ENCODE assay signal across 26 cellular contexts in genomic region chr10:133075346-133076137, GRCh38. TPM values are rescaled to one million over a fixed set of nuclear protein-coding genes. Genes with fewer than 3 reads are reported as not detected.
DNase-seq lines count a peak whose midpoint lies in the region; ATAC-seq, FAIRE-seq and TF ChIP-seq lines count a peak whose summit lies in the region.
"Had no signal": no experiment of that assay in that cellular context is flagged by ENCODE, and none has a peak within 500 bp of the region (broad histone marks: within the 10 kb centered on the region; RNA-seq: fewer than 3 reads in every experiment).

No MANE protein-coding gene starts in this region.

- H2BK12ac ChIP-seq in neuronal stem cell (ENCODE audit: low read length) = peak overlapping the region; percentile 58

- CTCF ChIA-PET in HepG2 (lab: Yijun Ruan, JAX; ENCODE audit: low intra/inter-chr PET ratio, low total read pairs) = no interaction called here
- CTCF ChIA-PET in K562 (lab: Yijun Ruan, JAX; ENCODE audit: low intra/inter-chr PET ratio) = no interaction called here
- CTCF ChIA-PET in CD4-positive, alpha-beta T cell (lab: Charles Lee) = no interaction called here
- CTCF ChIA-PET in naive thymus-derived CD4-positive, alpha-beta T cell (lab: Charles Lee) = no interaction called here

- H4K91ac ChIP-seq in neuronal stem cell (ENCODE audit: low read depth, low read length, poor library complexity) = no peak overlapping the region

- H3K9me3 ChIP-seq in HepG2 (ENCODE audit: low read length) (no peaks in the 10 kb centered on the region), right lobe of liver (no peaks in the 10 kb centered on the region), K562 (replicated peaks; ENCODE audit: control insufficient read depth, insufficient read depth, low read depth, low read length) (no peaks in the 10 kb centered on the region), neuronal stem cell (replicated peaks in 1 of 2; ENCODE audit: control insufficient read depth in 2 of 2, insufficient read depth in 1 of 2, low read depth in 1 of 2, low read length in 2 of 2) (peaks cover 0 to 2% of the 10 kb centered on the region in 2 donors)
- H3K9me3 ChIP-seq in CD4-positive, alpha-beta T cell (ENCODE audit: control insufficient read depth, low read length) = no peaks in the 10 kb centered on the region
- no peaks in the 10 kb centered on the region for H3K9me3 ChIP-seq in naive thymus-derived CD4-positive, alpha-beta T cell (ENCODE audit: control insufficient read depth in 2 of 3, low read length in 3 of 3)
- H3K9me3 ChIP-seq: BE2C, HAP-1 had no signal

- POLR2A ChIA-PET in HepG2 (lab: Yijun Ruan, JAX) (no interaction called here), K562 (lab: Yijun Ruan, JAX) (no interaction called here)
- POLR2A ChIA-PET in CD4-positive, alpha-beta T cell (lab: Charles Lee) = no interaction called here
- POLR2A ChIA-PET in naive thymus-derived CD4-positive, alpha-beta T cell (lab: Charles Lee) = no interaction called here

- TF ChIP-seq RAD21 in HepG2 (CRISPR knock-in tag; IDR thresholded peaks at IDR 0.05) = no peak
- no peak for TF ChIP-seq RAD21 in K562 (CRISPR knock-in tag; conservative IDR thresholded peaks at IDR 0.05 in 1 of 2, IDR thresholded peaks at IDR 0.05 in 1 of 2)

- peak overlapping the region; percentile 81 for H2AK5ac ChIP-seq in neuronal stem cell (ENCODE audit: low read depth, low read length)

- H3K23ac ChIP-seq in neuronal stem cell (ENCODE audit: low read depth, low read length, poor library complexity) = peak overlapping the region; percentile 89

- in situ Hi-C loops in HepG2 (cut with HindIII; ENCODE audit: extremely low pct_ligation_motif_present, low pct_unique_long_range_greater_than_20kb) (no loop called here), K562 (cut with MboI) (no loop called here)

- H3K27ac ChIP-seq in HepG2 (ENCODE audit: extremely low read length, insufficient read depth, low read length) (no peak overlapping the region), right lobe of liver (no peak overlapping the region), K562 (ENCODE audit: extremely low read depth, low read depth, low read length) (no peak overlapping the region), neuronal stem cell (replicated peaks; ENCODE audit: low read length) (no peak overlapping the region)
- H3K27ac ChIP-seq in CD4-positive, alpha-beta T cell (ENCODE audit: low read depth, low read length) = no peak overlapping the region
- no peak overlapping the region for H3K27ac ChIP-seq in naive thymus-derived CD4-positive, alpha-beta T cell (ENCODE audit: low read depth, low read length)
- H3K27ac ChIP-seq: 22Rv1, C4-2B had no signal

- H3K4ac ChIP-seq in neuronal stem cell (ENCODE audit: low read length) = no peak overlapping the region

- H3K27me3 Mint-ChIP-seq in CD4-positive, alpha-beta T cell = no peaks in the 10 kb centered on the region
- peaks cover 0 to 16% (median 3%) of the 10 kb centered on the region in 5 donors for H3K27me3 Mint-ChIP-seq in naive thymus-derived CD4-positive, alpha-beta T cell
- H3K27me3 Mint-ChIP-seq: CD4-positive, CD25-positive, alpha-beta regulatory T cell had no signal

- H3K9me1 ChIP-seq in K562 (ENCODE audit: control insufficient read depth, insufficient read depth, low read length) = no peaks in the 10 kb centered on the region

- no peak for DNase-seq in HepG2 (ENCODE audit: low spot score)
- DNase-seq in right lobe of liver = no peak
- no peak for DNase-seq in K562 (ENCODE audit: extremely low read depth in 1 of 4, low spot score in 3 of 4)
- DNase-seq in neuronal stem cell (ENCODE audit: low spot score) = no peak
- no peak for DNase-seq in CD4-positive, alpha-beta T cell
- DNase-seq in naive thymus-derived CD4-positive, alpha-beta T cell = no peak
- DNase-seq in medulla oblongata (ENCODE audit: extremely low spot score) = no peak
- DNase-seq: ACHN; AML-193; BE2C; CD4-positive, CD25-positive, alpha-beta regulatory T cell; CD8-positive, alpha-beta memory T cell; DMS 273 treated with DMSO at 0.1 percent for 48 hours; DMS79; EL; GDM1; HFFc6 had no signal

- TF ChIP-seq CTCF in HepG2 (CRISPR knock-in tag; IDR thresholded peaks at IDR 0.05) = no peak
- no peak for TF ChIP-seq CTCF in right lobe of liver (IDR thresholded peaks at IDR 0.05)
- TF ChIP-seq CTCF in K562 (IDR thresholded peaks at IDR 0.05 in 2 of 3, conservative IDR thresholded peaks at IDR 0.05 in 1 of 3; ENCODE audit: insufficient read depth in 2 of 3, low read depth in 1 of 3, low read length in 3 of 3) = no peak
- TF ChIP-seq CTCF in CD4-positive, alpha-beta T cell (IDR thresholded peaks at IDR 0.05) = no peak

- H3K4me1 Mint-ChIP-seq in CD4-positive, alpha-beta T cell (ENCODE audit: low read depth) = no peaks in the 10 kb centered on the region
- H3K4me1 Mint-ChIP-seq in naive thymus-derived CD4-positive, alpha-beta T cell = no peaks in the 10 kb centered on the region
- H3K4me1 Mint-ChIP-seq: CD4-positive, CD25-positive, alpha-beta regulatory T cell; CD8-positive, alpha-beta memory T cell had no signal

- H3K9me3 Mint-ChIP-seq in CD4-positive, alpha-beta T cell = no peaks in the 10 kb centered on the region
- H3K9me3 Mint-ChIP-seq in naive thymus-derived CD4-positive, alpha-beta T cell = peaks cover 0 to 2% (median 0%) of the 10 kb centered on the region in 11 donors
- H3K9me3 Mint-ChIP-seq: CD8-positive, alpha-beta memory T cell; GM23338 had no signal

- FAIRE-seq in HepG2 (lab: Jason Lieb, UNC) (no peak), K562 (lab: Jason Lieb, UNC) (no peak)
- FAIRE-seq: A204.1, D721Med, GM12878, GM19239, H54 had no signal

- H2BK15ac ChIP-seq in neuronal stem cell (ENCODE audit: low read length) = no peak overlapping the region

- H3K4me3 ChIP-seq in HepG2 (replicated peaks in 1 of 3; ENCODE audit: insufficient read depth in 1 of 3, low read depth in 2 of 3, low read length in 3 of 3) = no peak overlapping the region
- H3K4me3 ChIP-seq in right lobe of liver = no peak overlapping the region
- no peak overlapping the region for H3K4me3 ChIP-seq in K562
- peak overlapping the region in 1 of 2 donors; percentile 66 for H3K4me3 ChIP-seq in neuronal stem cell (ENCODE audit: low read length in 2 of 2)
- no peak overlapping the region for H3K4me3 ChIP-seq in naive thymus-derived CD4-positive, alpha-beta T cell (ENCODE audit: low read length)
- H3K4me3 ChIP-seq: GM12878, GM23338, HAP-1 had no signal

- no peak overlapping the region for H3K27ac Mint-ChIP-seq in CD4-positive, alpha-beta T cell
- H3K27ac Mint-ChIP-seq in naive thymus-derived CD4-positive, alpha-beta T cell = no peak overlapping the region
- H3K27ac Mint-ChIP-seq: CD4-positive, CD25-positive, alpha-beta regulatory T cell; CD8-positive, alpha-beta memory T cell; GM23338; HFFc6 had no signal

- H3K79me1 ChIP-seq in neuronal stem cell (ENCODE audit: low read depth, low read length) = peaks cover 2% of the 10 kb centered on the region

- peak overlapping the region; percentile 66 for H2BK5ac ChIP-seq in neuronal stem cell (ENCODE audit: low read length)

- ATAC-seq in HepG2 (no peak), right lobe of liver (no peak), K562 (no peak)
- ATAC-seq in CD4-positive, alpha-beta T cell (ENCODE audit: poor library complexity) = no peak
- no peak for ATAC-seq in naive thymus-derived CD4-positive, alpha-beta T cell
- ATAC-seq: GM12878, GM23338 had no signal

- peak overlapping the region; percentile 71 for H3K14ac ChIP-seq in neuronal stem cell (ENCODE audit: low read length)

- intact Hi-C loops in HepG2 (cut with micrococcal nuclease; ENCODE audit: unreplicated experiment) = no loop called here
- intact Hi-C loops in right lobe of liver (cut with DNase I) = no loop called here
- intact Hi-C loops in K562 (cut with micrococcal nuclease) = no loop called here
- intact Hi-C loops in CD4-positive, alpha-beta T cell (cut with DNase I, micrococcal nuclease) = no loop called here
- intact Hi-C loops in naive thymus-derived CD4-positive, alpha-beta T cell (cut with micrococcal nuclease) = no loop called here

- peaks cover 22 to 47% of the 10 kb centered on the region in 2 experiments for H3K27me3 ChIP-seq in HepG2 (ENCODE audit: control insufficient read depth in 1 of 2, insufficient read depth in 2 of 2, low read length in 2 of 2)
- no peaks in the 10 kb centered on the region for H3K27me3 ChIP-seq in right lobe of liver
- peaks cover 4 to 51% of the 10 kb centered on the region in 2 experiments; a peak in 3 of 5 replicates for H3K27me3 ChIP-seq in K562 (ENCODE audit: control insufficient read depth in 2 of 2, insufficient read depth in 2 of 2, low read length in 2 of 2)
- H3K27me3 ChIP-seq in neuronal stem cell (ENCODE audit: control insufficient read depth in 3 of 3, insufficient read depth in 3 of 3, low read depth in 1 of 3, low read length in 3 of 3) = peaks cover 0 to 7% (median 2%) of the 10 kb centered on the region in 3 experiments
- no peaks in the 10 kb centered on the region for H3K27me3 ChIP-seq in CD4-positive, alpha-beta T cell (ENCODE audit: control insufficient read depth, insufficient read depth, low read length)
- H3K27me3 ChIP-seq in naive thymus-derived CD4-positive, alpha-beta T cell (ENCODE audit: control insufficient read depth in 2 of 2, insufficient read depth in 2 of 2, low read length in 2 of 2) = no peaks in the 10 kb centered on the region
- H3K27me3 ChIP-seq: BE2C had no signal

- no peaks in the 10 kb centered on the region for H3K36me3 ChIP-seq in HepG2 (replicated peaks in 1 of 2; ENCODE audit: control insufficient read depth in 1 of 2, insufficient read depth in 2 of 2, low read length in 2 of 2)
- H3K36me3 ChIP-seq in right lobe of liver = no peaks in the 10 kb centered on the region
- H3K36me3 ChIP-seq in K562 (ENCODE audit: control insufficient read depth, insufficient read depth, low read length) = no peaks in the 10 kb centered on the region
- no peaks in the 10 kb centered on the region for H3K36me3 ChIP-seq in neuronal stem cell (replicated peaks in 1 of 2; ENCODE audit: control insufficient read depth in 2 of 2, insufficient read depth in 2 of 2, low read length in 2 of 2)
- H3K36me3 ChIP-seq in naive thymus-derived CD4-positive, alpha-beta T cell (ENCODE audit: control insufficient read depth in 2 of 3, insufficient read depth in 3 of 3, low read length in 3 of 3) = no peaks in the 10 kb centered on the region
- H3K36me3 ChIP-seq: BE2C, HAP-1 had no signal

- peak overlapping the region; percentile 85 for H3K18ac ChIP-seq in neuronal stem cell (ENCODE audit: low read length)

- H3K36me3 Mint-ChIP-seq in CD4-positive, alpha-beta T cell (ENCODE audit: low read depth) = no peaks in the 10 kb centered on the region
- H3K36me3 Mint-ChIP-seq in naive thymus-derived CD4-positive, alpha-beta T cell = no peaks in the 10 kb centered on the region
- H3K36me3 Mint-ChIP-seq: CD4-positive, CD25-positive, alpha-beta regulatory T cell; CD8-positive, alpha-beta memory T cell had no signal

- WGBS in HepG2 (ENCODE audit: low lambda C conversion rate) = 47% methylated on average over 9 of the region's 25 CpGs
- 43% methylated on average over 8 of the region's 25 CpGs for WGBS in right lobe of liver (ENCODE audit: insufficient coverage, low coverage, low lambda C conversion rate, missing lambda C conversion rate)
- 4% methylated on average over 21 of the region's 25 CpGs for WGBS in K562 (ENCODE audit: insufficient coverage, low coverage, missing lambda C conversion rate)
- no CpG with 5 or more reads among the region's 25 CpGs for WGBS in neuronal stem cell (ENCODE audit: extremely low coverage in 2 of 2, insufficient read length in 2 of 2, insufficient replicate concordance in 1 of 2), 2 donors

- H3K4me3 Mint-ChIP-seq in CD4-positive, alpha-beta T cell = no peak overlapping the region
- H3K4me3 Mint-ChIP-seq in naive thymus-derived CD4-positive, alpha-beta T cell = no peak overlapping the region
- H3K4me3 Mint-ChIP-seq: CD4-positive, CD25-positive, alpha-beta regulatory T cell; CD8-positive, alpha-beta memory T cell; GM23338; HFFc6 had no signal

- no TSS peak for BruUV-seq in HepG2 (replicated peaks; lab: Mats Ljungman, UMichigan)
- BruUV-seq in K562 (replicated peaks; lab: Mats Ljungman, UMichigan) = no TSS peak

- TF ChIP-seq POLR2A in HepG2 (IDR thresholded peaks at IDR 0.05; ENCODE audit: insufficient read depth in 1 of 2, low read depth in 2 of 2, low read length in 2 of 2) = no peak
- TF ChIP-seq POLR2A in right lobe of liver (IDR thresholded peaks at IDR 0.05) = no peak
- TF ChIP-seq POLR2A in K562 (conservative IDR thresholded peaks at IDR 0.05) = no peak

- H3K4me2 ChIP-seq in HepG2 (ENCODE audit: low read depth, low read length) (no peak overlapping the region), K562 (ENCODE audit: insufficient read depth, low read length) (no peak overlapping the region), neuronal stem cell (ENCODE audit: insufficient read depth, low read length, poor library complexity, severe bottlenecking) (no peak overlapping the region)
- H3K4me2 ChIP-seq: GM23338 had no signal

- no peaks in the 10 kb centered on the region for H3K4me1 ChIP-seq in HepG2 (ENCODE audit: insufficient read depth, low read length)
- H3K4me1 ChIP-seq in right lobe of liver = no peaks in the 10 kb centered on the region
- H3K4me1 ChIP-seq in K562 (replicated peaks in 1 of 2; ENCODE audit: control insufficient read depth in 2 of 2, insufficient read depth in 2 of 2, low read length in 2 of 2) = peaks cover 0 to 16% of the 10 kb centered on the region in 2 experiments; a peak in 2 of 5 replicates
- no peaks in the 10 kb centered on the region for H3K4me1 ChIP-seq in neuronal stem cell (ENCODE audit: control insufficient read depth in 2 of 2, insufficient read depth in 1 of 2, low read depth in 1 of 2, low read length in 2 of 2)
- no peaks in the 10 kb centered on the region for H3K4me1 ChIP-seq in naive thymus-derived CD4-positive, alpha-beta T cell (ENCODE audit: control insufficient read depth in 2 of 2, insufficient read depth in 2 of 2, low read length in 2 of 2)
- H3K4me1 ChIP-seq: BE2C, HAP-1 had no signal

- peak overlapping the region; percentile 65 for H4K8ac ChIP-seq in neuronal stem cell (ENCODE audit: low read depth, low read length)

- no peak overlapping the region for H2BK120ac ChIP-seq in neuronal stem cell (ENCODE audit: low read depth, low read length)

- H2AFZ ChIP-seq in HepG2 (ENCODE audit: low read length) = no peak overlapping the region
- no peak overlapping the region for H2AFZ ChIP-seq in K562 (ENCODE audit: low read depth, low read length)
- no peak overlapping the region for H2AFZ ChIP-seq in neuronal stem cell (ENCODE audit: low read length)
- H2AFZ ChIP-seq: GM23338 had no signal

- H3K9ac ChIP-seq in HepG2 (ENCODE audit: insufficient read depth, low read depth, low read length) (no peak overlapping the region), K562 (ENCODE audit: insufficient read depth in 1 of 2, low read depth in 2 of 2, low read length in 2 of 2) (no peak overlapping the region; a peak in 1 of 4 replicates), neuronal stem cell (ENCODE audit: low read depth, low read length, poor library complexity) (no peak overlapping the region)

- H3K79me2 ChIP-seq in HepG2 (ENCODE audit: insufficient read depth, low read length) (no peaks in the 10 kb centered on the region), K562 (ENCODE audit: control insufficient read depth, insufficient read depth, low read length) (no peaks in the 10 kb centered on the region)

- peaks cover 3% of the 10 kb centered on the region; the same call in 1 of the 2 replicates for H4K20me1 ChIP-seq in HepG2 (ENCODE audit: insufficient read depth, low read length)
- no peaks in the 10 kb centered on the region for H4K20me1 ChIP-seq in K562 (replicated peaks; ENCODE audit: control insufficient read depth, insufficient read depth, low read length)

- TF ChIP-seq EP300 in HepG2 (IDR thresholded peaks at IDR 0.05; ENCODE audit: low read depth in 2 of 2, low read length in 2 of 2) = no peak
- no peak for TF ChIP-seq EP300 in HepG2 (CRISPR knock-in tag; IDR thresholded peaks at IDR 0.05; ENCODE audit: borderline replicate concordance)
- TF ChIP-seq EP300 in K562 (IDR thresholded peaks at IDR 0.05; ENCODE audit: low read length) = no peak

RNA-seq across cellular contexts. Expression of gene ADGRA1, which starts 12.2 kb away (rescaled TPM):
- total RNA-seq in HepG2 (2016; rRNA removed; fragmentation: Illumina TruSeq; extraction: Trizol) = not detected in 2 replicates
- not detected in 2 replicates for total RNA-seq in HepG2 (2016; cell fraction: cytosol; rRNA removed; fragmentation: Illumina TruSeq; extraction: Trizol; ENCODE audit: low read depth)
- total RNA-seq in HepG2 (2016; cell fraction: insoluble cytoplasmic fraction; rRNA removed; fragmentation: Illumina TruSeq; extraction: Trizol) = not detected in 2 replicates
- not detected in 2 replicates for total RNA-seq in HepG2 (2016; cell fraction: membrane; rRNA removed; fragmentation: Illumina TruSeq; extraction: Trizol)
- total RNA-seq in HepG2 (2016; cell fraction: nucleus; rRNA removed; fragmentation: Illumina TruSeq; extraction: Trizol) = not detected in 2 replicates
- not detected in 2 replicates for polyA plus RNA-seq in HepG2 (2011; rRNA removed)
- polyA plus RNA-seq in HepG2 (2011; cell fraction: cytosol; rRNA removed) = not detected in 2 replicates
- polyA plus RNA-seq in HepG2 (2011; cell fraction: nucleus; rRNA removed) = not detected in 2 replicates
- polyA plus RNA-seq in HepG2 (2012) = not detected in 2 replicates
- not detected in 2 replicates for polyA plus RNA-seq in HepG2 (2016; cell fraction: cytosol; fragmentation: Illumina TruSeq; extraction: Trizol; ENCODE audit: low read depth)
- polyA plus RNA-seq in HepG2 (2016; cell fraction: insoluble cytoplasmic fraction; fragmentation: Illumina TruSeq; extraction: Trizol; ENCODE audit: low read depth) = not detected in 2 replicates
- polyA plus RNA-seq in HepG2 (2016; cell fraction: membrane; fragmentation: Illumina TruSeq; extraction: Trizol; ENCODE audit: low read depth) = not detected in 2 replicates
- polyA plus RNA-seq in HepG2 (2016; cell fraction: nucleus; fragmentation: Illumina TruSeq; extraction: Trizol; ENCODE audit: insufficient read depth, low read depth) = not detected in 2 replicates
- not detected in 2 replicates for polyA minus RNA-seq in HepG2 (2011; rRNA and poly(A)+ RNA removed; ENCODE audit: low replicate concordance)
- polyA minus RNA-seq in HepG2 (2011; cell fraction: cytosol; rRNA and poly(A)+ RNA removed) = not detected in 2 replicates
- not detected in 2 replicates for polyA minus RNA-seq in HepG2 (2011; cell fraction: nucleus; rRNA and poly(A)+ RNA removed)
- under 1 TPM in 5 of 6 experiments, not detected in 1; 0.10 to 0.46 (median 0.16) TPM for total RNA-seq in right lobe of liver
- 0.14 TPM in 1 of 2 replicates, not detected in the other for total RNA-seq in K562 (2011; cell fraction: chromatin; rRNA removed; ENCODE audit: low replicate concordance)
- total RNA-seq in K562 (2011; cell fraction: nucleolus; rRNA removed) = not detected in 2 replicates
- not detected in 2 replicates for total RNA-seq in K562 (2011; cell fraction: nucleoplasm; rRNA removed)
- total RNA-seq in K562 (2014; rRNA removed) = not detected in 2 replicates
- not detected in 2 replicates for total RNA-seq in K562 (2014; rRNA removed; fragmentation: Illumina TruSeq; extraction: Trizol)
- total RNA-seq in K562 (2015; rRNA removed; fragmentation: Illumina TruSeq; extraction: Trizol) = not detected in 2 replicates
- not detected in 2 replicates for total RNA-seq in K562 (2021)
- polyA plus RNA-seq in K562 (2011; rRNA removed) = not detected in 2 replicates
- 0.01 TPM in 1 of 2 replicates, not detected in the other for polyA plus RNA-seq in K562 (2011; cell fraction: cytosol; rRNA removed)
- polyA plus RNA-seq in K562 (2011; cell fraction: nucleus; rRNA removed) = not detected in 2 replicates
- not detected in 2 replicates for polyA plus RNA-seq in K562 (2012)
- not detected in 2 replicates for polyA plus RNA-seq in K562 (2014; fragmentation: Illumina TruSeq; extraction: Trizol)
- not detected for polyA plus RNA-seq in K562 (2014; fragmentation: Nextera tagmentation; extraction: Ambion mirVana)
- not detected in 2 replicates for polyA plus RNA-seq in K562 (2014; rRNA removed)
- 0.15 TPM in 1 of 2 replicates, not detected in the other for polyA minus RNA-seq in K562 (2011; rRNA and poly(A)+ RNA removed)
- polyA minus RNA-seq in K562 (2011; cell fraction: cytosol; rRNA and poly(A)+ RNA removed) = not detected in 2 replicates
- not detected in 2 replicates for polyA minus RNA-seq in K562 (2011; cell fraction: nucleus; rRNA and poly(A)+ RNA removed)
- polyA plus RNA-seq in neuronal stem cell (2013, experiment 1 of 2) = 0.08 TPM
- polyA plus RNA-seq in neuronal stem cell (2013, experiment 2 of 2) = 0.07 TPM
- total RNA-seq in CD4-positive, alpha-beta T cell = not detected
- not detected for total RNA-seq in naive thymus-derived CD4-positive, alpha-beta T cell
- polyA plus RNA-seq in naive thymus-derived CD4-positive, alpha-beta T cell = not detected
- total RNA-seq: CD4-positive, CD25-positive, alpha-beta regulatory T cell; CD8-positive, alpha-beta memory T cell; GM12878; HFFc6 had no signal
- polyA plus RNA-seq: CD4-positive, CD25-positive, alpha-beta regulatory T cell; CD8-positive, alpha-beta memory T cell; GM12878 had no signal

Comparison
In these comparisons a context has a peak if more than half of its experiments do, and no peak if none do; other contexts are left out.
1. Of the 241 proteins assayed by ChIP-seq in both HepG2 and K562: peak only in HepG2: none; only in K562: MAFG; in both: MAFF and MAFK; in neither: 238.